Comparison of ENCODE assay signal across 9 cellular contexts in genomic region chr9:5617749-5618148, GRCh38. TPM values are rescaled to one million over a fixed set of nuclear protein-coding genes. Genes with fewer than 3 reads are reported as not detected.
DNase-seq lines count a peak whose midpoint lies in the region; ATAC-seq and TF ChIP-seq lines count a peak whose summit lies in the region.
"Had no signal": no experiment of that assay in that cellular context is flagged by ENCODE, and none has a peak within 500 bp of the region (broad histone marks: within the 10 kb centered on the region; RNA-seq: fewer than 3 reads in every experiment).

No MANE protein-coding gene starts in this region.

- H3K27me3 Mint-ChIP-seq in activated T-helper 1 cell treated with anti-CD3 and anti-CD28 coated beads, Interleukin-12 subunit alpha, Interleukin-12 subunit beta, Interleukin-2, Interleukin-4 antibody, amounts not matched to agents 30 ng/mL and 10 ng/mL and 1 ng/mL, durations not matched to agents 14 hours and 24 hours and 36 hours (ENCODE audit: insufficient read depth), result no peaks in the 10 kb centered on the region

- intact Hi-C loops in activated T-helper 1 cell treated with anti-CD3 and anti-CD28 coated beads, Interleukin-12 subunit alpha, Interleukin-12 subunit beta, Interleukin-2, Interleukin-4 antibody, amounts not matched to agents 30 ng/mL and 10 ng/mL and 1 ng/mL, durations not matched to agents 14 hours and 24 hours and 36 hours (cut with micrococcal nuclease), result no loop called here

- DNase-seq in GM12865 (ENCODE audit: low read depth) (peak; percentile 89), HPDE6-E6E7 (ENCODE audit: extremely low spot score) (no peak), nucleus accumbens (lab: John Stamatoyannopoulos, UW) (no peak), activated gamma-delta T cell (lab: John Stamatoyannopoulos, UW) (no peak), DMS153 (lab: John Stamatoyannopoulos, UW) (no peak)
- no peak for DNase-seq in activated T-helper 1 cell treated with anti-CD3 and anti-CD28 coated beads, Interleukin-12 subunit alpha, Interleukin-12 subunit beta, Interleukin-2, Interleukin-4 antibody, amounts not matched to agents 30 ng/mL and 10 ng/mL and 1 ng/mL, durations not matched to agents 14 hours and 24 hours and 36 hours (ENCODE audit: low spot score)
- DNase-seq: NCI-H82 had no signal

- no peak overlapping the region for H3K4me3 ChIP-seq in GM12865 (ENCODE audit: low read depth, low read length)

- ATAC-seq in GM21360 (IDR thresholded peaks at IDR 0.05; ENCODE audit: unreplicated experiment) (peak; percentile 93), HG03378 (IDR thresholded peaks at IDR 0.05; ENCODE audit: unreplicated experiment) (peak; percentile 96)

- H3K27ac Mint-ChIP-seq in activated T-helper 1 cell treated with anti-CD3 and anti-CD28 coated beads, Interleukin-12 subunit alpha, Interleukin-12 subunit beta, Interleukin-2, Interleukin-4 antibody, amounts not matched to agents 30 ng/mL and 10 ng/mL and 1 ng/mL, durations not matched to agents 14 hours and 24 hours and 36 hours, result peak overlapping the region; percentile 11

- no peaks in the 10 kb centered on the region for H3K9me3 Mint-ChIP-seq in activated T-helper 1 cell treated with anti-CD3 and anti-CD28 coated beads, Interleukin-12 subunit alpha, Interleukin-12 subunit beta, Interleukin-2, Interleukin-4 antibody, amounts not matched to agents 30 ng/mL and 10 ng/mL and 1 ng/mL, durations not matched to agents 14 hours and 24 hours and 36 hours

- H3K4me3 Mint-ChIP-seq in activated T-helper 1 cell treated with anti-CD3 and anti-CD28 coated beads, Interleukin-12 subunit alpha, Interleukin-12 subunit beta, Interleukin-2, Interleukin-4 antibody, amounts not matched to agents 30 ng/mL and 10 ng/mL and 1 ng/mL, durations not matched to agents 14 hours and 24 hours and 36 hours, result no peak overlapping the region

- peaks cover 6% of the 10 kb centered on the region for H3K36me3 Mint-ChIP-seq in activated T-helper 1 cell treated with anti-CD3 and anti-CD28 coated beads, Interleukin-12 subunit alpha, Interleukin-12 subunit beta, Interleukin-2, Interleukin-4 antibody, amounts not matched to agents 30 ng/mL and 10 ng/mL and 1 ng/mL, durations not matched to agents 14 hours and 24 hours and 36 hours (ENCODE audit: low read depth)

- TF ChIP-seq CTCF in GM12865 (IDR thresholded peaks at IDR 0.05; ENCODE audit: insufficient read depth, low read depth, low read length, missing control alignments), result no peak

- peaks cover 16% of the 10 kb centered on the region for H3K4me1 Mint-ChIP-seq in activated T-helper 1 cell treated with anti-CD3 and anti-CD28 coated beads, Interleukin-12 subunit alpha, Interleukin-12 subunit beta, Interleukin-2, Interleukin-4 antibody, amounts not matched to agents 30 ng/mL and 10 ng/mL and 1 ng/mL, durations not matched to agents 14 hours and 24 hours and 36 hours (ENCODE audit: low read depth)

RNA-seq across cellular contexts. Expression of gene RIC1, which starts 11.2 kb away (rescaled TPM):
- total RNA-seq in activated T-helper 1 cell treated with anti-CD3 and anti-CD28 coated beads, Interleukin-12 subunit alpha, Interleukin-12 subunit beta, Interleukin-2, Interleukin-4 antibody, amounts not matched to agents 30 ng/mL and 10 ng/mL and 1 ng/mL, durations not matched to agents 14 hours and 24 hours and 36 hours, result 20.9 and 22.3 TPM in 2 replicates
